In genomic region chr14:59123975-59124374, GRCh38 we compare ENCODE assay signal across 8 cellular contexts.
DNase-seq lines count a peak whose midpoint lies in the region; ATAC-seq and TF ChIP-seq lines count a peak whose summit lies in the region.
"Had no signal": no experiment of that assay in that cellular context is flagged by ENCODE, and none has a peak within 500 bp of the region (broad histone marks: within the 10 kb centered on the region; RNA-seq: fewer than 3 reads in every experiment).

No MANE protein-coding gene starts in this region.

- no peak overlapping the region for H3K27ac Mint-ChIP-seq in neural crest cell (ENCODE audit: unreplicated experiment)
- H3K27ac Mint-ChIP-seq: activated CD4-positive, alpha-beta memory T cell treated with anti-CD3 and anti-CD28 coated beads for 36 hours had no signal

- no peaks in the 10 kb centered on the region for H3K9me3 Mint-ChIP-seq in neural crest cell
- H3K9me3 Mint-ChIP-seq: activated CD4-positive, alpha-beta memory T cell treated with anti-CD3 and anti-CD28 coated beads for 36 hours had no signal

- H3K4me3 ChIP-seq in cardiac fibroblast (replicated peaks in 1 of 2; ENCODE audit: low read depth in 2 of 2, low read length in 2 of 2) = no peak overlapping the region
- no peak overlapping the region for H3K4me3 ChIP-seq in suprapubic skin

- ATAC-seq in GM19397 (IDR thresholded peaks at IDR 0.05; ENCODE audit: unreplicated experiment) (no peak), HG02798 (IDR thresholded peaks at IDR 0.05; ENCODE audit: poor library complexity, unreplicated experiment) (no peak)

- H3K9me3 ChIP-seq in suprapubic skin = no peaks in the 10 kb centered on the region

- no peaks in the 10 kb centered on the region for H3K27me3 ChIP-seq in suprapubic skin

- no peak overlapping the region for H3K27ac ChIP-seq in suprapubic skin

- no peak for TF ChIP-seq EP300 in suprapubic skin (IDR thresholded peaks at IDR 0.05)

- POLR2A ChIA-PET in GM10248 (lab: Yijun Ruan, JAX) = no interaction called here

- no peak for TF ChIP-seq POLR2A in suprapubic skin (IDR thresholded peaks at IDR 0.05)

- CTCF ChIA-PET in GM10248 (lab: Yijun Ruan, JAX) = interaction anchor here (0.8 to 4.3 kb wide), 15 partner anchors 11 to 1059 kb away, joined by 3 to 46 read pairs (median 5); no protein-coding TSS in a partner anchor

- H3K27me3 Mint-ChIP-seq in neural crest cell (ENCODE audit: low read depth) = peaks cover 6% of the 10 kb centered on the region

- WGBS in suprapubic skin = 42% methylated on average over 4 of the region's 4 CpGs

- no peaks in the 10 kb centered on the region for H3K4me1 Mint-ChIP-seq in neural crest cell

- H3K36me3 ChIP-seq in suprapubic skin = no peaks in the 10 kb centered on the region

- peak; percentile 17 for TF ChIP-seq CTCF in GM10248 (IDR thresholded peaks at IDR 0.05; ENCODE audit: control extremely low read depth, extremely low read depth, low read depth, missing control alignments)
- TF ChIP-seq CTCF in cardiac fibroblast (IDR thresholded peaks at IDR 0.05; ENCODE audit: low read depth, low read length) = peak; percentile 39
- peak; percentile 58 for TF ChIP-seq CTCF in neural crest cell (conservative IDR thresholded peaks at IDR 0.05)
- no peak for TF ChIP-seq CTCF in suprapubic skin (IDR thresholded peaks at IDR 0.05)

- DNase-seq in GM10248 (ENCODE audit: extremely low spot score) = no peak
- DNase-seq in MV-4-11 (lab: John Stamatoyannopoulos, UW) = peak; percentile 9
- peak; percentile 41 to 49 for DNase-seq in cardiac fibroblast (ENCODE audit: low read depth in 2 of 2)
- DNase-seq in neural crest cell (ENCODE audit: low read depth, low spot score) = no peak
- DNase-seq in suprapubic skin (ENCODE audit: low spot score in 2 of 2) = no peak
- DNase-seq: activated CD4-positive, alpha-beta memory T cell treated with anti-CD3 and anti-CD28 coated beads for 36 hours had no signal

- no peaks in the 10 kb centered on the region for H3K4me1 ChIP-seq in suprapubic skin

- H3K4me3 Mint-ChIP-seq in neural crest cell = no peak overlapping the region
- H3K4me3 Mint-ChIP-seq: activated CD4-positive, alpha-beta memory T cell treated with anti-CD3 and anti-CD28 coated beads for 36 hours had no signal

- H3K36me3 Mint-ChIP-seq in neural crest cell (ENCODE audit: low read depth) = no peaks in the 10 kb centered on the region
- H3K36me3 Mint-ChIP-seq: activated CD4-positive, alpha-beta memory T cell treated with anti-CD3 and anti-CD28 coated beads for 36 hours had no signal

Comparison
In these comparisons a context has a peak if more than half of its experiments do, and no peak if none do; other contexts are left out.
1. DNase-seq: peak in MV-4-11 (single experiment) and cardiac fibroblast (2 of 2); none in GM10248 (single experiment), neural crest cell (single experiment) and suprapubic skin (0 of 2).
2. CTCF ChIP-seq: peak in GM10248 (single experiment), cardiac fibroblast (single experiment) and neural crest cell (single experiment); none in suprapubic skin (0 of 2).